Comparison of ENCODE assay signal across 8 cellular contexts in genomic region chr9:35604578-35605335, GRCh38.
DNase-seq lines count a peak whose midpoint lies in the region; ATAC-seq and TF ChIP-seq lines count a peak whose summit lies in the region.

TESK1 (plus strand) TSS chr9:35605262; CDS start chr9:35605620, 358 bp downstream.

- H3K4me1 ChIP-seq in HUES48 (ENCODE audit: control insufficient read depth, insufficient read depth, low read length): peaks cover 10% of the 10 kb centered on the region; the same call in 1 of the 2 replicates

- no peaks in the 10 kb centered on the region for H3K9me3 ChIP-seq in HUES48 (ENCODE audit: control insufficient read depth, insufficient read depth, low read length)

- H3K27ac Mint-ChIP-seq in nephron: peak within 1 kb of the TSS; percentile 95 to 100 (median 99)

- H3K27me3 ChIP-seq in HUES48 (ENCODE audit: control insufficient read depth, insufficient read depth, low read length): no peaks in the 10 kb centered on the region

- H3K36me3 ChIP-seq in HUES48 (ENCODE audit: control insufficient read depth, insufficient read depth, low read length): peaks cover 24% of the 10 kb centered on the region

- H3K27me3 Mint-ChIP-seq in nephron (ENCODE audit: low read depth): no peaks in the 10 kb centered on the region

- H3K4me1 Mint-ChIP-seq in nephron: peaks cover 34% of the 10 kb centered on the region

- peak; percentile 51 for ATAC-seq in GM21390 (IDR thresholded peaks at IDR 0.05; ENCODE audit: unreplicated experiment)

- H3K4me3 ChIP-seq in HUES48 (ENCODE audit: low read depth, low read length): peak within 1 kb of the TSS; percentile 77

- H3K9ac ChIP-seq in HUES48 (ENCODE audit: low read depth, low read length): peak within 1 kb of the TSS; percentile 44

- H3K27ac ChIP-seq in HUES48 (ENCODE audit: low read depth, low read length): peak within 1 kb of the TSS; percentile 72

- no peaks in the 10 kb centered on the region for H3K9me3 Mint-ChIP-seq in nephron

- DNase-seq in COR-L47 (lab: John Stamatoyannopoulos, UW): peak; percentile 66
- DNase-seq in RPMI8226: peak; percentile 92
- DNase-seq in activated effector memory CD4-positive, alpha-beta T cell treated with Interleukin-2 at 50 U/mL for 16 hours: peak; percentile 71
- peak; percentile 17 for DNase-seq in fibroblast of the conjunctiva (ENCODE audit: low read depth)
- peak; percentile 82 for DNase-seq in stimulated activated naive CD4-positive, alpha-beta T cell treated with Interleukin-2 at 50 U/mL for 16 hours (lab: John Stamatoyannopoulos, UW)

- H3K4me3 Mint-ChIP-seq in nephron: peak within 1 kb of the TSS; percentile 94 to 99 (median 94)

- H3K36me3 Mint-ChIP-seq in nephron (ENCODE audit: low read depth): peaks cover 20% of the 10 kb centered on the region

- no peak for TF ChIP-seq CTCF in nephron (IDR thresholded peaks at IDR 0.05; ENCODE audit: unreplicated experiment in 3 of 3)

Comparison
In these comparisons a context has a peak if more than half of its experiments do, and no peak if none do; other contexts are left out.
1. Peak in every context shown above with its lines: DNase-seq, ATAC-seq, H3K4me3 ChIP-seq and H3K27ac ChIP-seq.
2. DNase-seq: peak in every context shown above with its lines; median percentile 92 in RPMI8226; 82 in stimulated activated naive CD4-positive, alpha-beta T cell treated with Interleukin-2 at 50 U/mL for 16 hours; 71 in activated effector memory CD4-positive, alpha-beta T cell treated with Interleukin-2 at 50 U/mL for 16 hours; 66 in COR-L47; 17 in fibroblast of the conjunctiva.